ENCODE assay signal across 7 cellular contexts in the genomic region with DNA sequence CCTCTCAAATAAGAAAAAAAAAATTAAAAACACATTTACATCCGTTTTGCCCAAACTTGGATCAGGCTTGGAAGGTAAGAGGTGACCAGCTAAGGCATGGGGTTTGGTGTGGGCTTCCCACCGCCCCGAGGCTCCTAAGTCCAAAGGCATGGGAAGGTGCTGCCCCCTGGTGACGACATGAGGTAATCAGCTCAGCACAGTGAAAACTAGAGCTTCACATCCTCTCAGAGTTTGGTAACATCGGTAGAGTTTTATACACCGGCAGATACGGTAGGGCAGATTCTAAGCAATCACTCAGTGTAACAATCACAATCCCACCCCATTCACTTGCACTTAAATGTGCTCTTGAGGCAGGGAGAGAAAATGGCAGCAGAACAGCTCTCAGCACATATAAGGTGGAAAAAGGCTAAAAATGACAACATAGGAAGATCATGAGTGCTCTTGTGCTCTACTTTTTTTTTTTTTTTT.
DNase-seq lines count a peak whose midpoint lies in the region; ATAC-seq, FAIRE-seq and TF ChIP-seq lines count a peak whose summit lies in the region.

No MANE protein-coding gene starts in this region.

- no peaks in the 10 kb centered on the region for H3K27me3 ChIP-seq in WERI-Rb-1 (ENCODE audit: insufficient read depth, low read depth, severe bottlenecking)
- H3K27me3 ChIP-seq in bronchial epithelial cell (ENCODE audit: control insufficient read depth, insufficient read depth, low read length): peaks cover 2% of the 10 kb centered on the region

- ATAC-seq in GM18499 (IDR thresholded peaks at IDR 0.05; ENCODE audit: insufficient read depth, unreplicated experiment) (peak; percentile 48), HG02973 (IDR thresholded peaks at IDR 0.05; ENCODE audit: unreplicated experiment) (peak; percentile 92)

- no peaks in the 10 kb centered on the region for H3K9me3 ChIP-seq in WERI-Rb-1 (ENCODE audit: severe bottlenecking)

- TF ChIP-seq CTCF in WERI-Rb-1 (IDR thresholded peaks at IDR 0.05; ENCODE audit: low read depth, low read length) (peak; percentile 82), bronchial epithelial cell (IDR thresholded peaks at IDR 0.05; ENCODE audit: insufficient read depth, low read length, severe bottlenecking) (peak; percentile 87)

- H3K36me3 ChIP-seq in WERI-Rb-1: no peaks in the 10 kb centered on the region
- no peaks in the 10 kb centered on the region for H3K36me3 ChIP-seq in bronchial epithelial cell (ENCODE audit: control insufficient read depth, insufficient read depth, low read length)

- peak; percentile 23 for FAIRE-seq in bronchial epithelial cell (lab: Jason Lieb, UNC)

- no peak overlapping the region for H3K27ac ChIP-seq in WERI-Rb-1

- DNase-seq in NCI-H2107 (lab: John Stamatoyannopoulos, UW) (peak; percentile 67), WERI-Rb-1 (peak; percentile 76), bronchial epithelial cell (ENCODE audit: low read depth) (peak; percentile 47), iris pigment epithelial cell (ENCODE audit: low read depth) (peak; percentile 59)
- peak; percentile 43 to 68 for DNase-seq in stimulated activated CD4-positive, alpha-beta T cell treated with anti-CD3 and anti-CD28 coated beads, Interleukin-1b, Interleukin-23, amount 100 ng/mL, for 1 hour (ENCODE audit: low read depth in 2 of 2)

- H3K4me3 ChIP-seq in WERI-Rb-1 (ENCODE audit: low read depth, low read length): no peak overlapping the region
- no peak overlapping the region for H3K4me3 ChIP-seq in bronchial epithelial cell (ENCODE audit: low read depth, low read length)
